Comparison of ENCODE assay signal across 20 cellular contexts in genomic region chr20:13006825-13007224, GRCh38. TPM values are rescaled to one million over a fixed set of nuclear protein-coding genes. Genes with fewer than 3 reads are reported as not detected.
DNase-seq lines count a peak whose midpoint lies in the region; ATAC-seq, FAIRE-seq and TF ChIP-seq lines count a peak whose summit lies in the region.
"Had no signal": no experiment of that assay in that cellular context is flagged by ENCODE, and none has a peak within 500 bp of the region (broad histone marks: within the 10 kb centered on the region; RNA-seq: fewer than 3 reads in every experiment).

No MANE protein-coding gene starts in this region.

- BruUV-seq in PC-3 (replicated peaks; lab: Mats Ljungman, UMichigan): no TSS peak
- BruUV-seq in HepG2 (replicated peaks; lab: Mats Ljungman, UMichigan): no TSS peak

- no peaks in the 10 kb centered on the region for H3K27me3 ChIP-seq in PC-3 (ENCODE audit: low read length)
- no peaks in the 10 kb centered on the region; a peak in 1 of 5 replicates for H3K27me3 ChIP-seq in HepG2 (ENCODE audit: control insufficient read depth in 1 of 2, insufficient read depth in 2 of 2, low read length in 2 of 2)

- H3K4me1 Mint-ChIP-seq in chondrocyte (ENCODE audit: low read depth): peaks cover 45% of the 10 kb centered on the region

- H3K4me1 ChIP-seq in PC-3 (ENCODE audit: insufficient read depth, low read length) (peaks cover 44% of the 10 kb centered on the region), HepG2 (ENCODE audit: insufficient read depth, low read length) (peaks cover 45% of the 10 kb centered on the region)

- no peak for FAIRE-seq in HepG2 (lab: Jason Lieb, UNC)

- H3K36me3 Mint-ChIP-seq in chondrocyte (ENCODE audit: low read depth): no peaks in the 10 kb centered on the region

- H3K4me2 ChIP-seq in PC-3 (ENCODE audit: low read length): peak overlapping the region; percentile 62
- no peak overlapping the region for H3K4me2 ChIP-seq in HepG2 (ENCODE audit: low read depth, low read length)

- peak overlapping the region; percentile 4 for H3K27ac Mint-ChIP-seq in chondrocyte (ENCODE audit: unreplicated experiment)
- H3K27ac Mint-ChIP-seq: activated CD4-positive, alpha-beta memory T cell treated with anti-CD3 and anti-CD28 coated beads, Interleukin-2, amount 10 ng/mL, durations not matched to agents 7 days and 5 days; activated T-cell treated with anti-CD3 and anti-CD28 coated beads, Interleukin-2, amount 50 U/mL, for 72 hours; stimulated activated naive CD8-positive, alpha-beta T cell treated with anti-CD3 and anti-CD28 coated beads, Interleukin-15, Interleukin-2, amounts not matched to agents 100 ng/mL and 50 ng/mL, for 24 hours had no signal

- H3K27me3 Mint-ChIP-seq in chondrocyte (ENCODE audit: low read depth): no peaks in the 10 kb centered on the region
- H3K27me3 Mint-ChIP-seq: activated CD4-positive, alpha-beta memory T cell treated with anti-CD3 and anti-CD28 coated beads, Interleukin-2, amount 10 ng/mL, durations not matched to agents 7 days and 5 days had no signal

- H3K36me3 ChIP-seq in PC-3 (ENCODE audit: low read depth, low read length) (no peaks in the 10 kb centered on the region), HepG2 (replicated peaks in 1 of 2; ENCODE audit: control insufficient read depth in 1 of 2, insufficient read depth in 2 of 2, low read length in 2 of 2) (no peaks in the 10 kb centered on the region)
- H3K36me3 ChIP-seq: WERI-Rb-1 had no signal

- H3K9me3 Mint-ChIP-seq in chondrocyte (ENCODE audit: low read depth): no peaks in the 10 kb centered on the region
- H3K9me3 Mint-ChIP-seq: activated CD4-positive, alpha-beta memory T cell treated with anti-CD3 and anti-CD28 coated beads, Interleukin-2, amount 10 ng/mL, durations not matched to agents 7 days and 5 days; activated T-cell treated with anti-CD3 and anti-CD28 coated beads, Interleukin-2, amount 50 U/mL, for 72 hours; stimulated activated naive CD8-positive, alpha-beta T cell treated with anti-CD3 and anti-CD28 coated beads, Interleukin-15, Interleukin-2, amounts not matched to agents 100 ng/mL and 50 ng/mL, for 24 hours had no signal

- H3K9ac ChIP-seq in PC-3 (ENCODE audit: low read length) (no peak overlapping the region), HepG2 (ENCODE audit: insufficient read depth, low read depth, low read length) (no peak overlapping the region)
- H3K9ac ChIP-seq: parathyroid adenoma had no signal

- WGBS in HepG2 (ENCODE audit: low lambda C conversion rate): 65% methylated on average over 3 of the region's 3 CpGs

- H3K79me2 ChIP-seq in PC-3 (ENCODE audit: low read length): peaks cover 7% of the 10 kb centered on the region; the same call in 1 of the 2 replicates
- H3K79me2 ChIP-seq in HepG2 (ENCODE audit: insufficient read depth, low read length): peaks cover 22% of the 10 kb centered on the region
- H3K79me2 ChIP-seq: parathyroid adenoma had no signal

- H3K4me3 ChIP-seq in AG10803 (ENCODE audit: low read length) (no peak overlapping the region), PC-3 (ENCODE audit: low read length) (no peak overlapping the region), HepG2 (replicated peaks in 1 of 3; ENCODE audit: insufficient read depth in 1 of 3, low read depth in 2 of 3, low read length in 3 of 3) (no peak overlapping the region)
- H3K4me3 ChIP-seq: coronary artery had no signal

- CTCF ChIA-PET in PC-3 (lab: Charles Lee): no interaction called here
- CTCF ChIA-PET in HepG2 (lab: Yijun Ruan, JAX; ENCODE audit: low intra/inter-chr PET ratio, low total read pairs): no interaction called here

- H3K9me2 ChIP-seq in PC-3 (replicated peaks; ENCODE audit: low read length): no peaks in the 10 kb centered on the region

- intact Hi-C loops in PC-3 (cut with micrococcal nuclease): loop anchor here (2.0 kb wide), 1 partner anchor 22 kb away; no protein-coding TSS in a partner anchor
- intact Hi-C loops in HepG2 (cut with micrococcal nuclease; ENCODE audit: unreplicated experiment): loop anchor here (5.0 kb wide), 1 partner anchor 775 kb away; the partner anchor contains the start of gene ESF1

- ATAC-seq in PC-3 (peak; percentile 54), HepG2 (no peak), GM19395 (IDR thresholded peaks at IDR 0.05; ENCODE audit: unreplicated experiment) (no peak)
- ATAC-seq: activated T-cell treated with anti-CD3 and anti-CD28 coated beads, Interleukin-2, amount 50 U/mL, for 72 hours; left cardiac atrium had no signal

- POLR2A ChIA-PET in PC-3 (lab: Charles Lee; ENCODE audit: unreplicated experiment): interaction anchor here (0.7 kb wide), 1 partner anchor 90 kb away, joined by 4 read pairs; no protein-coding TSS in a partner anchor
- POLR2A ChIA-PET in HepG2 (lab: Yijun Ruan, JAX): no interaction called here

- DNase-seq in AG10803 (ENCODE audit: low read depth): peak; percentile 54
- peak; percentile 95 for DNase-seq in PC-3
- no peak for DNase-seq in chondrocyte (ENCODE audit: low spot score)
- no peak for DNase-seq in HepG2 (ENCODE audit: low spot score)
- DNase-seq in inferior parietal cortex (ENCODE audit: extremely low spot score): no peak
- no peak for DNase-seq in AG08396 (ENCODE audit: low spot score)
- no peak for DNase-seq in HK-2 (ENCODE audit: unreplicated experiment)
- DNase-seq: activated CD4-positive, alpha-beta memory T cell treated with anti-CD3 and anti-CD28 coated beads, Interleukin-2, amount 10 ng/mL, durations not matched to agents 7 days and 5 days; activated T-cell treated with anti-CD3 and anti-CD28 coated beads, Interleukin-2, amount 50 U/mL, for 72 hours; DMS 273 treated with DMSO at 0.1 percent for 48 hours; hypothalamus; left cardiac atrium; NCI-H2029 treated with DMSO at 0.1 percent for 48 hours; NCI-H524 treated with DMSO at 0.1 percent for 48 hours; stimulated activated CD4-positive, alpha-beta T cell treated with anti-CD3 and anti-CD28 coated beads, Interleukin-12 subunit alpha, Interleukin-12 subunit beta, amount 100 ng/mL, for 4 hours; WERI-Rb-1 had no signal

- H3K27ac ChIP-seq in PC-3 (ENCODE audit: low read length) (peak overlapping the region; percentile 52), HepG2 (ENCODE audit: extremely low read length, insufficient read depth, low read length) (no peak overlapping the region)
- H3K27ac ChIP-seq: coronary artery, parathyroid adenoma, WERI-Rb-1 had no signal

- TF ChIP-seq CTCF in AG10803 (conservative IDR thresholded peaks at IDR 0.05; ENCODE audit: low read length) (no peak), PC-3 (conservative IDR thresholded peaks at IDR 0.05; ENCODE audit: low read depth, low read length) (no peak), chondrocyte (IDR thresholded peaks at IDR 0.05) (no peak), HepG2 (CRISPR knock-in tag; IDR thresholded peaks at IDR 0.05) (no peak)

- TF ChIP-seq RAD21 in HepG2 (CRISPR knock-in tag; IDR thresholded peaks at IDR 0.05): no peak

- H3K4me3 Mint-ChIP-seq in chondrocyte (ENCODE audit: unreplicated experiment): no peak overlapping the region
- H3K4me3 Mint-ChIP-seq: activated CD4-positive, alpha-beta memory T cell treated with anti-CD3 and anti-CD28 coated beads, Interleukin-2, amount 10 ng/mL, durations not matched to agents 7 days and 5 days; activated T-cell treated with anti-CD3 and anti-CD28 coated beads, Interleukin-2, amount 50 U/mL, for 72 hours; stimulated activated naive CD8-positive, alpha-beta T cell treated with anti-CD3 and anti-CD28 coated beads, Interleukin-15, Interleukin-2, amounts not matched to agents 100 ng/mL and 50 ng/mL, for 24 hours had no signal

- H2AFZ ChIP-seq in PC-3 (ENCODE audit: low read length) (no peak overlapping the region; the same call in 1 of the 2 replicates), HepG2 (ENCODE audit: low read length) (no peak overlapping the region)
- H2AFZ ChIP-seq: parathyroid adenoma had no signal

- H3K9me3 ChIP-seq in PC-3 (ENCODE audit: low read length): no peaks in the 10 kb centered on the region
- H3K9me3 ChIP-seq in HepG2 (ENCODE audit: low read length): no peaks in the 10 kb centered on the region

- no peak for TF ChIP-seq POLR2A in HepG2 (IDR thresholded peaks at IDR 0.05; ENCODE audit: insufficient read depth in 1 of 2, low read depth in 2 of 2, low read length in 2 of 2)

- H4K20me1 ChIP-seq in PC-3 (ENCODE audit: low read length) (no peaks in the 10 kb centered on the region), HepG2 (ENCODE audit: insufficient read depth, low read length) (no peaks in the 10 kb centered on the region)

- in situ Hi-C loops in HepG2 (cut with HindIII; ENCODE audit: extremely low pct_ligation_motif_present, low pct_unique_long_range_greater_than_20kb): no loop called here

- TF ChIP-seq EP300 in HepG2 (IDR thresholded peaks at IDR 0.05; ENCODE audit: low read depth in 2 of 2, low read length in 2 of 2) (no peak), HepG2 (CRISPR knock-in tag; IDR thresholded peaks at IDR 0.05; ENCODE audit: borderline replicate concordance) (no peak)

- H3F3A ChIP-seq in PC-3 (ENCODE audit: low read length, unreplicated experiment): peaks cover 6% of the 10 kb centered on the region

RNA-seq across cellular contexts. Expression of gene SPTLC3, which starts 1.9 kb away (rescaled TPM):
- total RNA-seq in PC-3 (2014; rRNA removed): 6.3 and 16.3 TPM in 2 replicates
- total RNA-seq in chondrocyte: 5.0 to 11.9 TPM (median 5.8 TPM) in 3 replicates
- total RNA-seq in HepG2 (2016; rRNA removed; fragmentation: Illumina TruSeq; extraction: Trizol): 83.7 and 95.6 TPM in 2 replicates
- total RNA-seq in HepG2 (2016; cell fraction: cytosol; rRNA removed; fragmentation: Illumina TruSeq; extraction: Trizol; ENCODE audit: low read depth): 5.7 and 7.4 TPM in 2 replicates
- 84.1 and 87.4 TPM in 2 replicates for total RNA-seq in HepG2 (2016; cell fraction: insoluble cytoplasmic fraction; rRNA removed; fragmentation: Illumina TruSeq; extraction: Trizol)
- total RNA-seq in HepG2 (2016; cell fraction: membrane; rRNA removed; fragmentation: Illumina TruSeq; extraction: Trizol): 27.3 and 28.3 TPM in 2 replicates
- 151 and 157 TPM in 2 replicates for total RNA-seq in HepG2 (2016; cell fraction: nucleus; rRNA removed; fragmentation: Illumina TruSeq; extraction: Trizol)
- 13.0 and 20.5 TPM in 2 replicates for polyA plus RNA-seq in HepG2 (2011; rRNA removed)
- 8.5 and 11.9 TPM in 2 replicates for polyA plus RNA-seq in HepG2 (2011; cell fraction: cytosol; rRNA removed)
- 9.9 and 12.6 TPM in 2 replicates for polyA plus RNA-seq in HepG2 (2011; cell fraction: nucleus; rRNA removed)
- 18.7 and 45.9 TPM in 2 replicates for polyA plus RNA-seq in HepG2 (2012)
- 3.5 and 3.8 TPM in 2 replicates for polyA plus RNA-seq in HepG2 (2016; cell fraction: cytosol; fragmentation: Illumina TruSeq; extraction: Trizol; ENCODE audit: low read depth)
- polyA plus RNA-seq in HepG2 (2016; cell fraction: insoluble cytoplasmic fraction; fragmentation: Illumina TruSeq; extraction: Trizol; ENCODE audit: low read depth): 37.0 and 39.6 TPM in 2 replicates
- 8.8 and 10.3 TPM in 2 replicates for polyA plus RNA-seq in HepG2 (2016; cell fraction: membrane; fragmentation: Illumina TruSeq; extraction: Trizol; ENCODE audit: low read depth)
- 45.3 and 58.4 TPM in 2 replicates for polyA plus RNA-seq in HepG2 (2016; cell fraction: nucleus; fragmentation: Illumina TruSeq; extraction: Trizol; ENCODE audit: insufficient read depth, low read depth)
- polyA minus RNA-seq in HepG2 (2011; rRNA and poly(A)+ RNA removed; ENCODE audit: low replicate concordance): 0.09 and 18.0 TPM in 2 replicates
- 14.0 and 19.8 TPM in 2 replicates for polyA minus RNA-seq in HepG2 (2011; cell fraction: cytosol; rRNA and poly(A)+ RNA removed)
- polyA minus RNA-seq in HepG2 (2011; cell fraction: nucleus; rRNA and poly(A)+ RNA removed): 91.3 and 96.6 TPM in 2 replicates
- total RNA-seq: activated CD4-positive, alpha-beta memory T cell treated with anti-CD3 and anti-CD28 coated beads, Interleukin-2, amount 10 ng/mL, durations not matched to agents 7 days and 5 days had no signal

Comparison
In these comparisons a context has a peak if more than half of its experiments do, and no peak if none do; other contexts are left out.
1. DNase-seq: peak in AG10803 (single experiment) and PC-3 (single experiment); none in chondrocyte (single experiment), HepG2 (single experiment), inferior parietal cortex (single experiment), AG08396 (single experiment) and HK-2 (single experiment).